Comparison of ENCODE assay signal across 4 cellular contexts in the genomic region with DNA sequence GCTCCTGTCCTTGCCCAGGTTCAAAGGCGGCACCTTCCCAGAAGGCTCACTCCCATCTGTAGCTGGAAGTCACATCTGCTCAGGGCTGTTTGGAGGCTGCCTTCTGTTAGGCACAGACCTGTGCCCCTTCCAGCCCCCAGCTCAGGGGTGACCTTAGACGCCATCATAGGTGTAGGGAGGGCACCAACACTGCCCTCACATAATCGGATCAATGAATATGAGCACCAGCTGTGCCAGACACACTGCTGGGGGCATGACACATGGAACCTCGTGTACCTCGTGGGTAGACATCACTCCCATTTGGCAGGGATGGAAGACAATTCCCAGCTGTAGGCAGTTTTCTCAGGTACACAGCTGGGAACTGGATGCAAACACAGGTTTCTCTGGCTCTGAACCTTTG.
"Had no signal": no experiment of that assay in that cellular context is flagged by ENCODE, and none has a peak within 500 bp of the region (broad histone marks: within the 10 kb centered on the region; RNA-seq: fewer than 3 reads in every experiment).

No MANE protein-coding gene starts in this region.

- DNase-seq: H9, HCEC 1CT, KBM-7 had no signal

- ATAC-seq: GM23338 had no signal

- H2AFZ ChIP-seq: GM23338 had no signal

- H3K4me2 ChIP-seq: GM23338 had no signal

- H3K4me3 ChIP-seq: GM23338 had no signal
